1 cellular context compared by ENCODE assay signal in genomic region chr10:124226271-124226911, GRCh38.
TF ChIP-seq lines count a peak whose summit lies in the region.

No MANE protein-coding gene starts in this region.

TF ChIP-seq in HepG2, 621 proteins besides CTCF, POLR2A, EP300 and RAD21 (continued from another document):
- no peak for TF ChIP-seq ZXDC (CRISPR knock-in tag; IDR thresholded peaks at IDR 0.05)
